1 cellular context compared by ENCODE assay signal in genomic region chr19:46621191-46622117, GRCh38.
TF ChIP-seq lines count a peak whose summit lies in the region.

No MANE protein-coding gene starts in this region.

TF ChIP-seq in K562, 482 proteins besides CTCF, POLR2A, EP300 and RAD21 (continues in another document):
- TF ChIP-seq ARNT (IDR thresholded peaks at IDR 0.05) (no peak), ZSCAN32 (CRISPR knock-in tag; IDR thresholded peaks at IDR 0.05) (no peak), ZNF174 (CRISPR knock-in tag; IDR thresholded peaks at IDR 0.05) (no peak), SETDB1 (IDR thresholded peaks at IDR 0.05; ENCODE audit: low read length) (no peak), FUS (optimal IDR thresholded peaks at IDR 0.05; ENCODE audit: low read depth, low read length) (no peak), CTBP1 (IDR thresholded peaks at IDR 0.05; ENCODE audit: borderline replicate concordance) (peak; percentile 35; the same call in 1 of the 2 replicates), ZNF444 (CRISPR knock-in tag; IDR thresholded peaks at IDR 0.05) (no peak), SNRNP70 (optimal IDR thresholded peaks at IDR 0.05; ENCODE audit: low read depth, low read length) (no peak), SAP30 (IDR thresholded peaks at IDR 0.05; ENCODE audit: borderline replicate concordance, insufficient read depth, low read depth, low read length, poor library complexity, severe bottlenecking) (no peak), SIN3A (IDR thresholded peaks at IDR 0.05; ENCODE audit: borderline replicate concordance in 2 of 2, control insufficient read depth in 1 of 2, low read depth in 2 of 2, low read length in 2 of 2) (no peak), L3MBTL2 (IDR thresholded peaks at IDR 0.05) (0 out of 2 replicates have a peak, but pooled peaks have one; percentile 19), ZBTB7A (IDR thresholded peaks at IDR 0.05; ENCODE audit: borderline replicate concordance, control insufficient read depth, low read depth, low read length) (0 out of 2 replicates have a peak, but pooled peaks have one; percentile 29), ZBTB40 (IDR thresholded peaks at IDR 0.05) (no peak), ZBTB40 (CRISPR knock-in tag; IDR thresholded peaks at IDR 0.05) (no peak), SNIP1 (IDR thresholded peaks at IDR 0.05; ENCODE audit: low read depth) (no peak), ZNF347 (CRISPR knock-in tag; IDR thresholded peaks at IDR 0.05; ENCODE audit: low read depth) (no peak), CBFB (CRISPR knock-in tag; IDR thresholded peaks at IDR 0.05) (no peak), MTA3 (IDR thresholded peaks at IDR 0.05; ENCODE audit: borderline replicate concordance) (no peak), CBFA2T3 (IDR thresholded peaks at IDR 0.05) (no peak), GTF3C2 (IDR thresholded peaks at IDR 0.05; ENCODE audit: borderline replicate concordance, extremely low read depth, insufficient read length) (no peak), PKNOX1 (IDR thresholded peaks at IDR 0.05) (peak; percentile 29; the same call in 1 of the 2 replicates), ZNF280A (IDR thresholded peaks at IDR 0.05; ENCODE audit: low read depth, partially characterized antibody) (no peak)
- TF ChIP-seq, protein P1, sequence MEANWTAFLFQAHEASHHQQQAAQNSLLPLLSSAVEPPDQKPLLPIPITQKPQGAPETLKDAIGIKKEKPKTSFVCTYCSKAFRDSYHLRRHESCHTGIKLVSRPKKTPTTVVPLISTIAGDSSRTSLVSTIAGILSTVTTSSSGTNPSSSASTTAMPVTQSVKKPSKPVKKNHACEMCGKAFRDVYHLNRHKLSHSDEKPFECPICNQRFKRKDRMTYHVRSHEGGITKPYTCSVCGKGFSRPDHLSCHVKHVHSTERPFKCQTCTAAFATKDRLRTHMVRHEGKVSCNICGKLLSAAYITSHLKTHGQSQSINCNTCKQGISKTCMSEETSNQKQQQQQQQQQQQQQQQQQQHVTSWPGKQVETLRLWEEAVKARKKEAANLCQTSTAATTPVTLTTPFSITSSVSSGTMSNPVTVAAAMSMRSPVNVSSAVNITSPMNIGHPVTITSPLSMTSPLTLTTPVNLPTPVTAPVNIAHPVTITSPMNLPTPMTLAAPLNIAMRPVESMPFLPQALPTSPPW (CRISPR knock-in tag; IDR thresholded peaks at IDR 0.05): peak; percentile 2; the same call in 1 of the 2 replicates
- TF ChIP-seq, protein P2, sequence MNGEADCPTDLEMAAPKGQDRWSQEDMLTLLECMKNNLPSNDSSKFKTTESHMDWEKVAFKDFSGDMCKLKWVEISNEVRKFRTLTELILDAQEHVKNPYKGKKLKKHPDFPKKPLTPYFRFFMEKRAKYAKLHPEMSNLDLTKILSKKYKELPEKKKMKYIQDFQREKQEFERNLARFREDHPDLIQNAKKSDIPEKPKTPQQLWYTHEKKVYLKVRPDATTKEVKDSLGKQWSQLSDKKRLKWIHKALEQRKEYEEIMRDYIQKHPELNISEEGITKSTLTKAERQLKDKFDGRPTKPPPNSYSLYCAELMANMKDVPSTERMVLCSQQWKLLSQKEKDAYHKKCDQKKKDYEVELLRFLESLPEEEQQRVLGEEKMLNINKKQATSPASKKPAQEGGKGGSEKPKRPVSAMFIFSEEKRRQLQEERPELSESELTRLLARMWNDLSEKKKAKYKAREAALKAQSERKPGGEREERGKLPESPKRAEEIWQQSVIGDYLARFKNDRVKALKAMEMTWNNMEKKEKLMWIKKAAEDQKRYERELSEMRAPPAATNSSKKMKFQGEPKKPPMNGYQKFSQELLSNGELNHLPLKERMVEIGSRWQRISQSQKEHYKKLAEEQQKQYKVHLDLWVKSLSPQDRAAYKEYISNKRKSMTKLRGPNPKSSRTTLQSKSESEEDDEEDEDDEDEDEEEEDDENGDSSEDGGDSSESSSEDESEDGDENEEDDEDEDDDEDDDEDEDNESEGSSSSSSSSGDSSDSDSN (IDR thresholded peaks at IDR 0.05; ENCODE audit: borderline replicate concordance in 1 of 2, low read depth in 2 of 2, low read length in 2 of 2): no peak
- TF ChIP-seq, protein P3, sequence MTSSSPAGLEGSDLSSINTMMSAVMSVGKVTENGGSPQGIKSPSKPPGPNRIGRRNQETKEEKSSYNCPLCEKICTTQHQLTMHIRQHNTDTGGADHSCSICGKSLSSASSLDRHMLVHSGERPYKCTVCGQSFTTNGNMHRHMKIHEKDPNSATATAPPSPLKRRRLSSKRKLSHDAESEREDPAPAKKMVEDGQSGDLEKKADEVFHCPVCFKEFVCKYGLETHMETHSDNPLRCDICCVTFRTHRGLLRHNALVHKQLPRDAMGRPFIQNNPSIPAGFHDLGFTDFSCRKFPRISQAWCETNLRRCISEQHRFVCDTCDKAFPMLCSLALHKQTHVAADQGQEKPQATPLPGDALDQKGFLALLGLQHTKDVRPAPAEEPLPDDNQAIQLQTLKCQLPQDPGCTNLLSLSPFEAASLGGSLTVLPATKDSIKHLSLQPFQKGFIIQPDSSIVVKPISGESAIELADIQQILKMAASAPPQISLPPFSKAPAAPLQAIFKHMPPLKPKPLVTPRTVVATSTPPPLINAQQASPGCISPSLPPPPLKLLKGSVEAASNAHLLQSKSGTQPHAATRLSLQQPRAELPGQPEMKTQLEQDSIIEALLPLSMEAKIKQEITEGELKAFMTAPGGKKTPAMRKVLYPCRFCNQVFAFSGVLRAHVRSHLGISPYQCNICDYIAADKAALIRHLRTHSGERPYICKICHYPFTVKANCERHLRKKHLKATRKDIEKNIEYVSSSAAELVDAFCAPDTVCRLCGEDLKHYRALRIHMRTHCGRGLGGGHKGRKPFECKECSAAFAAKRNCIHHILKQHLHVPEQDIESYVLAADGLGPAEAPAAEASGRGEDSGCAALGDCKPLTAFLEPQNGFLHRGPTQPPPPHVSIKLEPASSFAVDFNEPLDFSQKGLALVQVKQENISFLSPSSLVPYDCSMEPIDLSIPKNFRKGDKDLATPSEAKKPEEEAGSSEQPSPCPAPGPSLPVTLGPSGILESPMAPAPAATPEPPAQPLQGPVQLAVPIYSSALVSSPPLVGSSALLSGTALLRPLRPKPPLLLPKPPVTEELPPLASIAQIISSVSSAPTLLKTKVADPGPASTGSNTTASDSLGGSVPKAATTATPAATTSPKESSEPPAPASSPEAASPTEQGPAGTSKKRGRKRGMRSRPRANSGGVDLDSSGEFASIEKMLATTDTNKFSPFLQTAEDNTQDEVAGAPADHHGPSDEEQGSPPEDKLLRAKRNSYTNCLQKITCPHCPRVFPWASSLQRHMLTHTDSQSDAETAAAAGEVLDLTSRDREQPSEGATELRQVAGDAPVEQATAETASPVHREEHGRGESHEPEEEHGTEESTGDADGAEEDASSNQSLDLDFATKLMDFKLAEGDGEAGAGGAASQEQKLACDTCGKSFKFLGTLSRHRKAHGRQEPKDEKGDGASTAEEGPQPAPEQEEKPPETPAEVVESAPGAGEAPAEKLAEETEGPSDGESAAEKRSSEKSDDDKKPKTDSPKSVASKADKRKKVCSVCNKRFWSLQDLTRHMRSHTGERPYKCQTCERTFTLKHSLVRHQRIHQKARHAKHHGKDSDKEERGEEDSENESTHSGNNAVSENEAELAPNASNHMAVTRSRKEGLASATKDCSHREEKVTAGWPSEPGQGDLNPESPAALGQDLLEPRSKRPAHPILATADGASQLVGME (CRISPR knock-in tag; IDR thresholded peaks at IDR 0.05): no peak
- TF ChIP-seq, protein P4, sequence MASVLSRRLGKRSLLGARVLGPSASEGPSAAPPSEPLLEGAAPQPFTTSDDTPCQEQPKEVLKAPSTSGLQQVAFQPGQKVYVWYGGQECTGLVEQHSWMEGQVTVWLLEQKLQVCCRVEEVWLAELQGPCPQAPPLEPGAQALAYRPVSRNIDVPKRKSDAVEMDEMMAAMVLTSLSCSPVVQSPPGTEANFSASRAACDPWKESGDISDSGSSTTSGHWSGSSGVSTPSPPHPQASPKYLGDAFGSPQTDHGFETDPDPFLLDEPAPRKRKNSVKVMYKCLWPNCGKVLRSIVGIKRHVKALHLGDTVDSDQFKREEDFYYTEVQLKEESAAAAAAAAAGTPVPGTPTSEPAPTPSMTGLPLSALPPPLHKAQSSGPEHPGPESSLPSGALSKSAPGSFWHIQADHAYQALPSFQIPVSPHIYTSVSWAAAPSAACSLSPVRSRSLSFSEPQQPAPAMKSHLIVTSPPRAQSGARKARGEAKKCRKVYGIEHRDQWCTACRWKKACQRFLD (CRISPR knock-in tag; IDR thresholded peaks at IDR 0.05): no peak
